In the genomic region with DNA sequence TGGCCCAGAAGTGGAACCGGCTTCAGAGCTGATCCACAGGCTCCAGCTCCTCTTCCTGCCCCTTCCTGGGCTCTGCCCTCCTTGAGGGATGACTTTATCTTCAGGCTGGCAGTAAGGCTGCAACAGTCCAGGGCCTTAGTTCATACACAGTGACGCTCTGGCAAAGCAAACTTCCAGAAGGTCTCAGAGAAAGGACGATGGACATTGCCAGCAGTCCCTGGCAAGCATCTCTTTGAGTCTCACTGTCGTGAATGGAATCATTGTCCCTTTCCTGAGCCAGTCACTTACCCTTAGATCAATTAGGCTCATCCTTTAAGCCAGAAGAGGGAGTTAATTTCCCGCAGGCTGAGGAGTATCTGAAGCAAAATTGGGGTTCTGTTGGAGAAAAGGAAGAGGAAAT, we compare ENCODE assay signal across 23 cellular contexts. TPM values are rescaled to one million over a fixed set of nuclear protein-coding genes. Genes with fewer than 3 reads are reported as not detected.
"Had no signal": no experiment of that assay in that cellular context is flagged by ENCODE, and none has a peak within 500 bp of the region (broad histone marks: within the 10 kb centered on the region; RNA-seq: fewer than 3 reads in every experiment).

No MANE protein-coding gene starts in this region.

- ATAC-seq: activated T-cell treated with anti-CD3 and anti-CD28 coated beads, Interleukin-2, amount 50 U/mL, for 72 hours; foreskin keratinocyte; naive thymus-derived CD4-positive, alpha-beta T cell; right lobe of liver; stimulated activated naive CD8-positive, alpha-beta T cell treated with anti-CD3 and anti-CD28 coated beads, Interleukin-15, amount 100 ng/mL, for 72 hours had no signal

- H3K27ac ChIP-seq: breast epithelium, epithelial cell of prostate, foreskin keratinocyte, neural progenitor cell, right lobe of liver, thoracic aorta, upper lobe of left lung had no signal

- H3K4me3 ChIP-seq: breast epithelium, neural progenitor cell, right lobe of liver, thoracic aorta, upper lobe of left lung had no signal

- H3K27me3 ChIP-seq: breast epithelium, foreskin keratinocyte, neural progenitor cell, right lobe of liver, upper lobe of left lung had no signal

- DNase-seq: activated CD4-positive, alpha-beta T cell treated with anti-CD3 and anti-CD28 coated beads, Interleukin-2, amount 50 U/mL, for 1 hour; activated CD8-positive, alpha-beta memory T cell treated with anti-CD3 and anti-CD28 coated beads, Interleukin-2, amount 50 U/mL, for 4 hours; activated effector memory CD4-positive, alpha-beta T cell treated with anti-CD3 and anti-CD28 coated beads, Interleukin-2, amount 50 U/mL, for 16 hours; activated naive CD4-positive, alpha-beta T cell treated with anti-CD3 and anti-CD28 coated beads, Interleukin-2, amount 50 U/mL, for 16 hours; activated T-cell treated with anti-CD3 and anti-CD28 coated beads, Interleukin-2, amount 50 U/mL, for 72 hours; endodermal cell; foreskin keratinocyte; immature natural killer cell; mesenchymal stem cell; naive thymus-derived CD4-positive, alpha-beta T cell; right lobe of liver; small intestine; stimulated activated CD4-positive, alpha-beta T cell treated with anti-CD3 and anti-CD28 coated beads, Interleukin-15, amount 100 ng/mL, for 24 hours; stimulated activated CD4-positive, alpha-beta T cell treated with anti-CD3 and anti-CD28 coated beads, Interleukin-2, amount 100 ng/mL, for 48 hours; stimulated activated naive CD8-positive, alpha-beta T cell treated with anti-CD3 and anti-CD28 coated beads, Interleukin-15, amount 100 ng/mL, for 72 hours; T1000; upper lobe of left lung had no signal

RNA-seq across cellular contexts. Expression of gene AK7, which starts 8.6 kb away (rescaled TPM):
- total RNA-seq: osteocyte; T-helper 1 cell treated with Interleukin-12 subunit alpha and Interleukin-12 subunit beta and Interleukin-4 antibody, amounts not matched to agents 30 ng/mL and 1 ng/mL, for 36 hours had no signal
